Comparison of ENCODE assay signal across 15 cellular contexts in genomic region chr12:10791769-10792168, GRCh38. TPM values are rescaled to one million over a fixed set of nuclear protein-coding genes. Genes with fewer than 3 reads are reported as not detected.
"Had no signal": no experiment of that assay in that cellular context is flagged by ENCODE, and none has a peak within 500 bp of the region (broad histone marks: within the 10 kb centered on the region; RNA-seq: fewer than 3 reads in every experiment).

No MANE protein-coding gene starts in this region.

RNA-seq across cellular contexts. Expression of gene TAS2R7, which starts 10.7 kb away (rescaled TPM):
- total RNA-seq: stomach, subcutaneous adipose tissue, suprapubic skin, temporal lobe, testis, thoracic aorta, transverse colon, upper lobe of right lung, ureter, urinary bladder, vagina had no signal
- polyA plus RNA-seq: stomach, thymus, urinary bladder had no signal

RNA-seq across cellular contexts. Expression of gene TAS2R8, which starts 15.3 kb away (rescaled TPM):
- total RNA-seq: stomach, subcutaneous adipose tissue, suprapubic skin, testis, thoracic aorta, tibial nerve, transverse colon, upper lobe of left lung, upper lobe of right lung, ureter had no signal
- polyA plus RNA-seq: stomach, thymus, urinary bladder had no signal

RNA-seq across cellular contexts. Expression of gene TAS2R9, which starts 18.2 kb away (rescaled TPM):
- total RNA-seq: subcutaneous adipose tissue, suprapubic skin, testis, thoracic aorta, thyroid gland, tibial nerve, transverse colon, upper lobe of left lung, upper lobe of right lung, ureter, vagina had no signal
- polyA plus RNA-seq: stomach, thymus, urinary bladder had no signal

RNA-seq across cellular contexts. Expression of gene TAS2R10, which starts 34.4 kb away (rescaled TPM):
- total RNA-seq: upper lobe of right lung, vagina had no signal
- polyA plus RNA-seq: stomach, urinary bladder had no signal
